In the genomic region with DNA sequence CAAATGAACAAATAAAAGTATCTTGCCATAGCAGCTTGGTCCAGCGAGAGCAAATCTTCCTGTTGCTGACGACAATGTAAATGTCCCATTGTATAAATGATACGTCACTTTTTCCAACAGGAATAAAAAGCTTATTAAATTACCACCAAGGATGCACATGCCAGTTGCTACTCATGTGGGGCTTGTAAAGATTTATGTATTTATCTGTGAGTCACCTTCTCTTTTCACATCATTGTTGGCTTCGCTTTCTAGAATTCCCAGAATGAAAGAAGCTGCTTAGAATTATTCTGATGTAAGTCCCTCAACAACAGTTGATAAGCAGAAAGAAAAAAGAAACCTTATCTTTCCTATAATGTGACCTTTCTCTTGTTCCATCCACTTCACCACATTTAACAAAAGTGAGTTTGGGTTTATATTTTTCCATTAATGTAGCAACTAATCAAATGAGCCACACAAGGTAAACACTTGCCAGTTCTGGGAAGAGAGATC, we compare ENCODE assay signal across 12 cellular contexts. TPM values are rescaled to one million over a fixed set of nuclear protein-coding genes. Genes with fewer than 3 reads are reported as not detected.
DNase-seq lines count a peak whose midpoint lies in the region; ATAC-seq, FAIRE-seq and TF ChIP-seq lines count a peak whose summit lies in the region.
"Had no signal": no experiment of that assay in that cellular context is flagged by ENCODE, and none has a peak within 500 bp of the region (broad histone marks: within the 10 kb centered on the region; RNA-seq: fewer than 3 reads in every experiment).

No MANE protein-coding gene starts in this region.

- H3K9me3 ChIP-seq in mammary epithelial cell (replicated peaks; ENCODE audit: insufficient read depth, low read length) = no peaks in the 10 kb centered on the region
- no peaks in the 10 kb centered on the region for H3K9me3 ChIP-seq in PC-3 (ENCODE audit: low read length)
- H3K9me3 ChIP-seq in HAP-1 = no peaks in the 10 kb centered on the region
- H3K9me3 ChIP-seq: testis had no signal

- H3K36me3 ChIP-seq in mammary epithelial cell (ENCODE audit: insufficient read depth, low read length) (no peaks in the 10 kb centered on the region), PC-3 (ENCODE audit: low read depth, low read length) (no peaks in the 10 kb centered on the region), HAP-1 (replicated peaks) (no peaks in the 10 kb centered on the region)

- H3K9ac ChIP-seq in mammary epithelial cell (ENCODE audit: insufficient read depth, low read length) (no peak overlapping the region), PC-3 (ENCODE audit: low read length) (peak overlapping the region; percentile 88)

- H3K27ac Mint-ChIP-seq in MCF 10A (ENCODE audit: low read depth, unreplicated experiment) = no peak overlapping the region

- H4K20me1 ChIP-seq in mammary epithelial cell (ENCODE audit: insufficient read depth, low read length) (no peaks in the 10 kb centered on the region), PC-3 (ENCODE audit: low read length) (no peaks in the 10 kb centered on the region)

- CTCF ChIA-PET in MCF 10A (lab: Yijun Ruan, JAX) (interaction anchor here (0.6 to 0.7 kb wide), 2 partner anchors 361 to 388 kb away, joined by 3 to 4 read pairs; no protein-coding TSS in a partner anchor), mammary epithelial cell (lab: Charles Lee; ENCODE audit: low non-redundant PET) (no interaction called here), PC-3 (lab: Charles Lee) (interaction anchor here (0.6 to 1.5 kb wide), 7 partner anchors 21 to 393 kb away, joined by 3 to 11 read pairs (median 4); partner anchors contain the start of gene DNAJC12)

- H3K4me3 ChIP-seq in mammary epithelial cell (replicated peaks in 1 of 3; ENCODE audit: insufficient read depth in 1 of 3, low read depth in 2 of 3, low read length in 3 of 3) (no peak overlapping the region), PC-3 (ENCODE audit: low read length) (peak overlapping the region; percentile 22), HAP-1 (no peak overlapping the region)
- H3K4me3 ChIP-seq: testis had no signal

- DNase-seq in MCF 10A (ENCODE audit: unreplicated experiment) (peak; percentile 27), mammary epithelial cell (no peak), PC-3 (peak; percentile 99), dermis microvascular lymphatic vessel endothelial cell (ENCODE audit: low read depth in 2 of 2) (peak; percentile 31 to 58), urothelium cell line (ENCODE audit: low spot score) (peak; percentile 61), left cardiac atrium (no peak), HAP-1 (ENCODE audit: low spot score in 2 of 2) (no peak)
- DNase-seq: activated gamma-delta T cell; mesendoderm; stimulated activated CD4-positive, alpha-beta T cell treated with anti-CD3 and anti-CD28 coated beads, Interleukin-4, amount 100 ng/mL, for 1 hour; testis had no signal

- WGBS in mammary epithelial cell (ENCODE audit: low coverage, missing lambda C conversion rate) = 74% methylated on average over 4 of the region's 4 CpGs

- no peak overlapping the region for H3K4me2 ChIP-seq in mammary epithelial cell (ENCODE audit: insufficient read depth, low read depth, low read length)
- peak overlapping the region; percentile 63 for H3K4me2 ChIP-seq in PC-3 (ENCODE audit: low read length)

- H3K27me3 ChIP-seq in mammary epithelial cell (ENCODE audit: insufficient read depth, low read length) (no peaks in the 10 kb centered on the region), PC-3 (ENCODE audit: low read length) (no peaks in the 10 kb centered on the region), HAP-1 (ENCODE audit: low read depth) (no peaks in the 10 kb centered on the region)
- H3K27me3 ChIP-seq: testis had no signal

- FAIRE-seq in urothelium cell line (lab: Jason Lieb, UNC) = no peak

- no peak overlapping the region for H3K4me3 Mint-ChIP-seq in MCF 10A (ENCODE audit: unreplicated experiment)

- ATAC-seq in PC-3 (peak; percentile 32), left cardiac atrium (no peak), HG02938 (IDR thresholded peaks at IDR 0.05; ENCODE audit: unreplicated experiment) (no peak)

- dilution Hi-C loops in mammary epithelial cell (cut with HindIII; ENCODE audit: low sequenced_read_pairs) = no loop called here

- no peaks in the 10 kb centered on the region for H3K79me2 ChIP-seq in mammary epithelial cell (ENCODE audit: insufficient read depth, low read length)
- H3K79me2 ChIP-seq in PC-3 (ENCODE audit: low read length) = no peaks in the 10 kb centered on the region

- H3K27ac ChIP-seq in mammary epithelial cell (ENCODE audit: insufficient read depth, low read depth, low read length) = no peak overlapping the region
- peak overlapping the region; percentile 91 for H3K27ac ChIP-seq in PC-3 (ENCODE audit: low read length)
- H3K27ac ChIP-seq: testis had no signal

- TF ChIP-seq CTCF in MCF 10A (IDR thresholded peaks at IDR 0.05; ENCODE audit: unreplicated experiment) = no peak
- TF ChIP-seq CTCF in mammary epithelial cell (conservative IDR thresholded peaks at IDR 0.05 in 1 of 2, IDR thresholded peaks at IDR 0.05 in 1 of 2; ENCODE audit: extremely low read depth in 1 of 2, insufficient read depth in 1 of 2, low read depth in 1 of 2, low read length in 2 of 2) = no peak
- no peak for TF ChIP-seq CTCF in PC-3 (conservative IDR thresholded peaks at IDR 0.05; ENCODE audit: low read depth, low read length)

- H3K27me3 Mint-ChIP-seq in MCF 10A (ENCODE audit: insufficient read depth, unreplicated experiment) = no peaks in the 10 kb centered on the region

- POLR2A ChIA-PET in MCF 10A (lab: Yijun Ruan, JAX) = interaction anchor here (0.7 kb wide), 1 partner anchor 809 kb away, joined by 3 read pairs; no protein-coding TSS in a partner anchor
- POLR2A ChIA-PET in PC-3 (lab: Charles Lee; ENCODE audit: unreplicated experiment) = interaction anchor here (0.5 to 1.2 kb wide), 8 partner anchors 20 to 516 kb away, joined by 3 to 15 read pairs (median 5); partner anchors contain the start of genes DNAJC12 and HNRNPH3

- no peaks in the 10 kb centered on the region for H3K9me3 Mint-ChIP-seq in MCF 10A (ENCODE audit: unreplicated experiment)

- no peak overlapping the region for H2AFZ ChIP-seq in mammary epithelial cell (ENCODE audit: low read depth, low read length)
- no peak overlapping the region for H2AFZ ChIP-seq in PC-3 (ENCODE audit: low read length)

- BruUV-seq in MCF 10A (replicated peaks; lab: Mats Ljungman, UMichigan) = no TSS peak
- BruUV-seq in mammary epithelial cell (replicated peaks; lab: Mats Ljungman, UMichigan) = no TSS peak
- no TSS peak for BruUV-seq in PC-3 (replicated peaks; lab: Mats Ljungman, UMichigan)

- H3F3A ChIP-seq in PC-3 (ENCODE audit: low read length, unreplicated experiment) = peaks cover 4% of the 10 kb centered on the region

- intact Hi-C loops in MCF 10A (cut with micrococcal nuclease) (no loop called here), mammary epithelial cell (cut with micrococcal nuclease) (no loop called here), PC-3 (cut with micrococcal nuclease) (loop anchor here (5.0 kb wide), 2 partner anchors 282 to 322 kb away; no protein-coding TSS in a partner anchor), left cardiac atrium (cut with DNase I) (no loop called here)

- H3K4me1 Mint-ChIP-seq in MCF 10A (ENCODE audit: insufficient read depth, unreplicated experiment) = peaks cover 17% of the 10 kb centered on the region

- H3K9me2 ChIP-seq in PC-3 (replicated peaks; ENCODE audit: low read length) = no peaks in the 10 kb centered on the region

- H3K36me3 Mint-ChIP-seq in MCF 10A (ENCODE audit: insufficient read depth, unreplicated experiment) = peaks cover 6% of the 10 kb centered on the region

- H3K4me1 ChIP-seq in mammary epithelial cell (ENCODE audit: insufficient read depth, low read length) (peaks cover 3% of the 10 kb centered on the region), PC-3 (ENCODE audit: insufficient read depth, low read length) (peaks cover 70% of the 10 kb centered on the region), HAP-1 (no peaks in the 10 kb centered on the region)
- H3K4me1 ChIP-seq: testis had no signal

- in situ Hi-C loops in mammary epithelial cell (cut with MboI; ENCODE audit: low sequenced_read_pairs in 2 of 2) (no loop called here), HAP-1 (cut with MboI; ENCODE audit: low sequenced_read_pairs) (no loop called here)

RNA-seq across cellular contexts. Expression of gene DNAJC12, which starts 22.4 kb away (rescaled TPM):
- 9.5 and 13.8 TPM in 2 replicates for total RNA-seq in MCF 10A (2022)
- total RNA-seq in mammary epithelial cell = 1 to 10 TPM in 1 of 2 donors, under 1 TPM in 1; 0.59 to 3.3 TPM
- polyA plus RNA-seq in mammary epithelial cell = 0.08 TPM
- not detected for polyA minus RNA-seq in mammary epithelial cell
- 14.2 and 15.5 TPM in 2 replicates for total RNA-seq in PC-3 (2014; rRNA removed)
- total RNA-seq in dermis microvascular lymphatic vessel endothelial cell = 3.7 and 3.9 TPM in 2 replicates
- total RNA-seq in left cardiac atrium = 1 to 10 TPM; 3.6 to 3.7 TPM

Comparison
In these comparisons a context has a peak if more than half of its experiments do, and no peak if none do; other contexts are left out.
1. DNase-seq: peak in MCF 10A (single experiment), PC-3 (single experiment), dermis microvascular lymphatic vessel endothelial cell (2 of 2) and urothelium cell line (single experiment); none in mammary epithelial cell (single experiment), left cardiac atrium (single experiment) and HAP-1 (0 of 2).